Comparison of ENCODE assay signal across 8 cellular contexts in genomic region chr7:70681847-70682350, GRCh38.
DNase-seq lines count a peak whose midpoint lies in the region; ATAC-seq lines count a peak whose summit lies in the region.

No MANE protein-coding gene starts in this region.

- no peaks in the 10 kb centered on the region for H3K27me3 ChIP-seq in BLaER1 treated with 17β-estradiol and CSF1 and Interleukin-3, amounts not matched to agents 10 nM and 100 nM

- H3K27ac Mint-ChIP-seq in activated naive CD4-positive, alpha-beta T cell treated with anti-CD3 and anti-CD28 coated beads, Interleukin-2, amount 10 ng/mL, durations not matched to agents 7 days and 5 days = no peak overlapping the region

- H3K9ac ChIP-seq in BLaER1 treated with 17β-estradiol and CSF1 and Interleukin-3, amounts not matched to agents 10 nM and 100 nM = peak overlapping the region in 5 of 11 experiments; percentile 4 to 33 (median 13); a peak in 3 of 22 replicates

- peak overlapping the region; percentile 28 for H3K4me3 Mint-ChIP-seq in activated naive CD4-positive, alpha-beta T cell treated with anti-CD3 and anti-CD28 coated beads, Interleukin-2, amount 10 ng/mL, durations not matched to agents 7 days and 5 days

- peaks cover 24 to 41% (median 33%) of the 10 kb centered on the region in 10 experiments for H3K4me1 ChIP-seq in BLaER1 treated with 17β-estradiol and CSF1 and Interleukin-3, amounts not matched to agents 10 nM and 100 nM

- DNase-seq in activated naive CD4-positive, alpha-beta T cell treated with anti-CD3 and anti-CD28 coated beads, Interleukin-2, amount 10 ng/mL, durations not matched to agents 7 days and 5 days = peak; percentile 42
- DNase-seq in NCI-H2081 (lab: John Stamatoyannopoulos, UW) (no peak), iPS-NIHi11 (ENCODE audit: low spot score) (no peak), HuH-7 (ENCODE audit: low spot score) (no peak), NCI-H748 (lab: John Stamatoyannopoulos, UW; ENCODE audit: unreplicated experiment) (no peak)

- H3K36me3 Mint-ChIP-seq in activated naive CD4-positive, alpha-beta T cell treated with anti-CD3 and anti-CD28 coated beads, Interleukin-2, amount 10 ng/mL, durations not matched to agents 7 days and 5 days = no peaks in the 10 kb centered on the region

- H3K9me3 Mint-ChIP-seq in activated naive CD4-positive, alpha-beta T cell treated with anti-CD3 and anti-CD28 coated beads, Interleukin-2, amount 10 ng/mL, durations not matched to agents 7 days and 5 days = peaks cover 7% of the 10 kb centered on the region

- no peak overlapping the region for H3K4me3 ChIP-seq in BLaER1 treated with 17β-estradiol and CSF1 and Interleukin-3, amounts not matched to agents 10 nM and 100 nM

- CTCF ChIA-PET in activated naive CD4-positive, alpha-beta T cell treated with anti-CD3 and anti-CD28 coated beads, Interleukin-2, amount 10 ng/mL, durations not matched to agents 7 days and 5 days (lab: Charles Lee) = no interaction called here

- peaks cover 17% of the 10 kb centered on the region for H3K4me1 Mint-ChIP-seq in activated naive CD4-positive, alpha-beta T cell treated with anti-CD3 and anti-CD28 coated beads, Interleukin-2, amount 10 ng/mL, durations not matched to agents 7 days and 5 days

- no peaks in the 10 kb centered on the region; a peak in 3 of 22 replicates for H3K36me3 ChIP-seq in BLaER1 treated with 17β-estradiol and CSF1 and Interleukin-3, amounts not matched to agents 10 nM and 100 nM

- H3K9me3 ChIP-seq in BLaER1 treated with 17β-estradiol and CSF1 and Interleukin-3, amounts not matched to agents 10 nM and 100 nM (replicated peaks in 1 of 11) = no peaks in the 10 kb centered on the region

- no peaks in the 10 kb centered on the region for H3K27me3 Mint-ChIP-seq in activated naive CD4-positive, alpha-beta T cell treated with anti-CD3 and anti-CD28 coated beads, Interleukin-2, amount 10 ng/mL, durations not matched to agents 7 days and 5 days

- ATAC-seq in GM19023 (IDR thresholded peaks at IDR 0.05; ENCODE audit: unreplicated experiment) (peak; percentile 82), HG03108 (IDR thresholded peaks at IDR 0.05; ENCODE audit: unreplicated experiment) (peak; percentile 80)

- peak overlapping the region; percentile 66 to 76 (median 70) for H3K4me2 ChIP-seq in BLaER1 treated with 17β-estradiol and CSF1 and Interleukin-3, amounts not matched to agents 10 nM and 100 nM

- H4K20me1 ChIP-seq in BLaER1 treated with 17β-estradiol and CSF1 and Interleukin-3, amounts not matched to agents 10 nM and 100 nM = no peaks in the 10 kb centered on the region

- peak overlapping the region in 4 of 11 experiments; percentile 10 to 61 (median 40); a peak in 8 of 22 replicates for H3K27ac ChIP-seq in BLaER1 treated with 17β-estradiol and CSF1 and Interleukin-3, amounts not matched to agents 10 nM and 100 nM
